In genomic region chr12:105107497-105108371, GRCh38 we compare ENCODE assay signal across 1 cellular context.
TF ChIP-seq lines count a peak whose summit lies in the region.

WASHC4 (plus strand) TSS chr12:105107731; CDS start chr12:105107801, 70 bp downstream.

TF ChIP-seq in K562, 482 proteins besides CTCF, POLR2A, EP300 and RAD21 (continued from another document):
- TF ChIP-seq TFE3 (CRISPR knock-in tag; IDR thresholded peaks at IDR 0.05), result peak; percentile 98
- peak; percentile 90 for TF ChIP-seq CREB3L1 (IDR thresholded peaks at IDR 0.05; ENCODE audit: borderline replicate concordance, low read depth)
- peak; percentile 79 for TF ChIP-seq CREB1 (IDR thresholded peaks at IDR 0.05)
- peak; percentile 67; the same call in 1 of the 2 replicates for TF ChIP-seq CREB1 (CRISPR knock-in tag; IDR thresholded peaks at IDR 0.05)
- TF ChIP-seq ETS2 (tag; IDR thresholded peaks at IDR 0.05; ENCODE audit: borderline replicate concordance, poor library complexity, severe bottlenecking), result no peak
- TF ChIP-seq MCM7 (IDR thresholded peaks at IDR 0.05), result no peak
- TF ChIP-seq ATF7 (IDR thresholded peaks at IDR 0.05), result peak; percentile 72
- TF ChIP-seq SIN3A (IDR thresholded peaks at IDR 0.05; ENCODE audit: borderline replicate concordance in 2 of 2, control insufficient read depth in 1 of 2, low read depth in 2 of 2, low read length in 2 of 2), result peak in 1 of 2 experiments; percentile 73; a peak in 1 of 4 replicates
- TF ChIP-seq BRCA1 (IDR thresholded peaks at IDR 0.05), result no peak
- TF ChIP-seq BRCA1 (CRISPR knock-in tag; IDR thresholded peaks at IDR 0.05), result no peak
- peak; percentile 8; the same call in 1 of the 2 replicates for TF ChIP-seq ATF4 (CRISPR knock-in tag; IDR thresholded peaks at IDR 0.05)
- TF ChIP-seq CAMTA2 (CRISPR knock-in tag; conservative IDR thresholded peaks at IDR 0.05), result no peak
- peak; percentile 71; the same call in 1 of the 2 replicates for TF ChIP-seq ZNF12 (CRISPR knock-in tag; IDR thresholded peaks at IDR 0.05)
- peak; percentile 96 for TF ChIP-seq RBM25 (IDR thresholded peaks at IDR 0.05; ENCODE audit: low read depth, low read length, severe bottlenecking)
- peak; percentile 46 for TF ChIP-seq SMARCB1 (IDR thresholded peaks at IDR 0.05; ENCODE audit: insufficient read length, low read depth)
- no peak for TF ChIP-seq RFX7 (CRISPR knock-in tag; IDR thresholded peaks at IDR 0.05)
- TF ChIP-seq ZBTB17 (CRISPR knock-in tag; IDR thresholded peaks at IDR 0.05), result peak; percentile 82
- peak; percentile 58 for TF ChIP-seq ZBTB12 (CRISPR knock-in tag; IDR thresholded peaks at IDR 0.05)
- peak; percentile 73 to 89 for TF ChIP-seq MNT (conservative IDR thresholded peaks at IDR 0.05)
- 0 out of 2 replicates have a peak, but pooled peaks have one; percentile 78 for TF ChIP-seq RNF2 (IDR thresholded peaks at IDR 0.05)
- no peak for TF ChIP-seq ZBTB9 (CRISPR knock-in tag; IDR thresholded peaks at IDR 0.05)
- TF ChIP-seq FOSL1 (tag; conservative IDR thresholded peaks at IDR 0.05), result 0 out of 2 replicates have a peak, but pooled peaks have one; percentile 9
- TF ChIP-seq ATF1 (CRISPR knock-in tag; IDR thresholded peaks at IDR 0.05), result no peak
- peak; percentile 90 for TF ChIP-seq ATF1 (tag; IDR thresholded peaks at IDR 0.05)
- peak; percentile 78; the same call in 1 of the 2 replicates for TF ChIP-seq ZBTB43 (CRISPR knock-in tag; IDR thresholded peaks at IDR 0.05)
- no peak for TF ChIP-seq EHMT2 (IDR thresholded peaks at IDR 0.05)
- TF ChIP-seq ZNF140 (CRISPR knock-in tag; IDR thresholded peaks at IDR 0.05), result no peak
- no peak for TF ChIP-seq POLR3G (IDR thresholded peaks at IDR 0.05; ENCODE audit: extremely low read depth, insufficient read length, insufficient replicate concordance)
- peak; percentile 99 for TF ChIP-seq RBFOX2 (IDR thresholded peaks at IDR 0.05; ENCODE audit: low read depth, low read length)
- peak; percentile 86 for TF ChIP-seq REST (CRISPR knock-in tag; IDR thresholded peaks at IDR 0.05; ENCODE audit: low read depth)
- TF ChIP-seq SIX5 (IDR thresholded peaks at IDR 0.05; ENCODE audit: borderline replicate concordance in 1 of 2, insufficient read depth in 1 of 2, low read depth in 1 of 2, low read length in 2 of 2), result peak; percentile 72; a peak in 3 of 4 replicates
- TF ChIP-seq TAF1 (IDR thresholded peaks at IDR 0.05; ENCODE audit: control insufficient read depth, extremely low read depth, insufficient read depth, low read length, severe bottlenecking), result peak; percentile 93
